Comparison of ENCODE assay signal across 8 cellular contexts in genomic region chr3:182979719-182980191, GRCh38. TPM values are rescaled to one million over a fixed set of nuclear protein-coding genes. Genes with fewer than 3 reads are reported as not detected.
DNase-seq lines count a peak whose midpoint lies in the region; ATAC-seq and TF ChIP-seq lines count a peak whose summit lies in the region.

No MANE protein-coding gene starts in this region.

- no peak overlapping the region for H3K9ac ChIP-seq in parathyroid adenoma

- ATAC-seq in HG02852 (IDR thresholded peaks at IDR 0.05; ENCODE audit: unreplicated experiment) = peak; percentile 8
- ATAC-seq in left cardiac atrium = peak; percentile 19 to 52
- no peak for ATAC-seq in HG03520 (IDR thresholded peaks at IDR 0.05; ENCODE audit: unreplicated experiment)

- peak overlapping the region; percentile 78 for H3K4me3 ChIP-seq in parathyroid adenoma (ENCODE audit: low read depth, low read length)

- no peak for TF ChIP-seq CTCF in parathyroid adenoma (IDR thresholded peaks at IDR 0.05)

- no peaks in the 10 kb centered on the region for H3K9me3 ChIP-seq in parathyroid adenoma (ENCODE audit: control insufficient read depth, low read length)

- intact Hi-C loops in left cardiac atrium (cut with DNase I) = no loop called here

- peak; percentile 9 for DNase-seq in activated gamma-delta T cell treated with Interleukin-2 at 50 U/mL for 16 hours
- DNase-seq in activated gamma-delta T cell (lab: John Stamatoyannopoulos, UW) = no peak
- DNase-seq in NCI-H226 = peak; percentile 9
- DNase-seq in activated naive CD4-positive, alpha-beta T cell treated with anti-CD3 and anti-CD28 coated beads, Interleukin-2, amount 50 U/mL, for 16 hours = peak; percentile 13
- peak; percentile 29 for DNase-seq in left cardiac atrium

- no peaks in the 10 kb centered on the region for H3K27me3 ChIP-seq in parathyroid adenoma (ENCODE audit: control insufficient read depth, insufficient read depth, low read length)

- H3K79me2 ChIP-seq in parathyroid adenoma = peaks cover 23% of the 10 kb centered on the region

- H3K36me3 ChIP-seq in parathyroid adenoma (ENCODE audit: control insufficient read depth, insufficient read depth, low read length) = no peaks in the 10 kb centered on the region

- H2AFZ ChIP-seq in parathyroid adenoma = peak overlapping the region; percentile 74

- peak overlapping the region; percentile 96 for H3K4me2 ChIP-seq in parathyroid adenoma (ENCODE audit: low read length)

- H3K4me1 ChIP-seq in parathyroid adenoma = peaks cover 4% of the 10 kb centered on the region

- no peak overlapping the region for H3K27ac ChIP-seq in parathyroid adenoma

RNA-seq across cellular contexts. Expression of gene DCUN1D1, which starts 0.6 kb away (rescaled TPM):
- 10 to 100 TPM; 30.5 to 31.2 TPM for total RNA-seq in left cardiac atrium
